9 cellular contexts compared by ENCODE assay signal in the genomic region with DNA sequence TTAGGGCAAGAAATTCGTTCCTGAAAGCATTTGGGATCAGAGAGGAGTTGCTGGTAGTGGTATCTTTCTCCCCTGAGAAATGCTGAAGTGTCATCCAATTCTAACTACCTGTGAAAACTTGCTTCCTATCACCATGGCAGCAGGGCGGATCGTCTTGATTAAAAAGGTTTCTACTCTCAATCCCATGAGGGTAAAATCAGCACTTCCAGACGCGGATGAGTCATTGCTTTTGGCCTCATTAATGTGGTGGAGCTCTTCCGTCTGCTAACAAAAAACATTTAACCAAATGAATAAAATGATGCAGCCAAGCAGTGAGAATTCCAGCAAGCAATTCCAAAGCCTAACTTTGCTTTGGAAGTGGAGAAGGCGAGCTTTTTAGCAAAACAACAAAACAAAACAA.
A peak's percentile ranks its signal among the peaks of the same experiment; 100 is the strongest.
DNase-seq lines count a peak whose midpoint lies in the region; ATAC-seq and TF ChIP-seq lines count a peak whose summit lies in the region.
"Had no signal": no experiment of that assay in that cellular context is flagged by ENCODE, and none has a peak within 500 bp of the region (broad histone marks: within the 10 kb centered on the region; RNA-seq: fewer than 3 reads in every experiment).

No MANE protein-coding gene starts in this region.

- H4K8ac ChIP-seq in IMR-90 (ENCODE audit: low read depth in 2 of 2, low read length in 2 of 2): 0 out of 4 replicates have a peak overlapping the region, but pooled peaks of 1 of the 2 experiments have one; percentile 44

- H3K27me3 ChIP-seq in BLaER1 treated with 17β-estradiol and CSF1 and Interleukin-3, amounts not matched to agents 10 nM and 100 nM: no peaks in the 10 kb centered on the region
- H3K27me3 ChIP-seq in IMR-90 (ENCODE audit: control insufficient read depth, insufficient read depth, low read length) (no peaks in the 10 kb centered on the region), muscle layer of duodenum (ENCODE audit: low read depth, low read length) (no peaks in the 10 kb centered on the region)
- H3K27me3 ChIP-seq: right lobe of liver had no signal

- H3K9ac ChIP-seq in BLaER1 treated with 17β-estradiol and CSF1 and Interleukin-3, amounts not matched to agents 10 nM and 100 nM: no peak overlapping the region; a peak in 1 of 22 replicates
- H3K9ac ChIP-seq in IMR-90 (ENCODE audit: low read depth, low read length): no peak overlapping the region

- peak overlapping the region; percentile 32; the same call in 1 of the 2 replicates for H2BK120ac ChIP-seq in IMR-90 (ENCODE audit: low read depth, low read length)

- no CpG with 5 or more reads among the region's 7 CpGs for WGBS in IMR-90 (ENCODE audit: extremely low coverage in 2 of 2, insufficient read length in 1 of 2), 2 experiments

- no peak for TF ChIP-seq CTCF in IMR-90 (conservative IDR thresholded peaks at IDR 0.05; ENCODE audit: low read depth, low read length)

- peak overlapping the region; percentile 51 to 81 (median 62) for H3K4me2 ChIP-seq in BLaER1 treated with 17β-estradiol and CSF1 and Interleukin-3, amounts not matched to agents 10 nM and 100 nM
- no peak overlapping the region; the same call in 1 of the 2 replicates for H3K4me2 ChIP-seq in IMR-90 (ENCODE audit: low read depth, low read length)

- H3K4me1 ChIP-seq in BLaER1 treated with 17β-estradiol and CSF1 and Interleukin-3, amounts not matched to agents 10 nM and 100 nM: peaks cover 15 to 20% (median 18%) of the 10 kb centered on the region in 10 experiments
- peaks cover 3% of the 10 kb centered on the region; the same call in 1 of the 2 replicates for H3K4me1 ChIP-seq in IMR-90 (ENCODE audit: control insufficient read depth, insufficient read depth, low read length)
- peaks cover 12 to 23% of the 10 kb centered on the region in 2 donors for H3K4me1 ChIP-seq in muscle layer of duodenum (ENCODE audit: control insufficient read depth in 1 of 2, insufficient read depth in 2 of 2, low read length in 2 of 2)

- TF ChIP-seq POLR2A in IMR-90 (IDR thresholded peaks at IDR 0.05; ENCODE audit: low read depth, low read length): no peak

- dilution Hi-C loops in IMR-90 (cut with HindIII; ENCODE audit: low sequenced_read_pairs, unreplicated experiment): no loop called here

- no peak overlapping the region for H2AK5ac ChIP-seq in IMR-90 (ENCODE audit: low read depth, low read length)

- no peak overlapping the region for H3K18ac ChIP-seq in IMR-90 (ENCODE audit: low read depth, low read length)

- H2AK9ac ChIP-seq in IMR-90 (replicated peaks; ENCODE audit: low read depth, low read length, poor library complexity): no peak overlapping the region

- peaks cover 0 to 7% (median under 1%) of the 10 kb centered on the region in 11 experiments; a peak in 5 of 22 replicates for H3K9me3 ChIP-seq in BLaER1 treated with 17β-estradiol and CSF1 and Interleukin-3, amounts not matched to agents 10 nM and 100 nM (replicated peaks in 1 of 11)
- no peaks in the 10 kb centered on the region for H3K9me3 ChIP-seq in IMR-90 (ENCODE audit: control insufficient read depth, insufficient read depth, low read length)
- H3K9me3 ChIP-seq in muscle layer of duodenum (ENCODE audit: control insufficient read depth in 1 of 2, low read length in 2 of 2): no peaks in the 10 kb centered on the region
- H3K9me3 ChIP-seq: right lobe of liver had no signal

- no peak overlapping the region for H4K91ac ChIP-seq in IMR-90 (ENCODE audit: insufficient read depth, low read depth, low read length)

- H3K27ac ChIP-seq in BLaER1 treated with 17β-estradiol and CSF1 and Interleukin-3, amounts not matched to agents 10 nM and 100 nM: peak overlapping the region in 6 of 11 experiments; percentile 8 to 33 (median 16); a peak in 7 of 22 replicates
- H3K27ac ChIP-seq in IMR-90 (ENCODE audit: insufficient read depth, low read length) (no peak overlapping the region), muscle layer of duodenum (ENCODE audit: low read length) (peak overlapping the region; percentile 27)
- H3K27ac ChIP-seq: right lobe of liver had no signal

- peak; percentile 70 for ATAC-seq in IMR-90 (ENCODE audit: low read depth)
- no peak for ATAC-seq in HG03378 (IDR thresholded peaks at IDR 0.05; ENCODE audit: unreplicated experiment)

- DNase-seq in IMR-90 (peak; percentile 75), dedifferentiated amniotic fluid mesenchymal stem cell (ENCODE audit: extremely low spot score) (peak; percentile 46), ACHN (no peak), NCI-H774 (lab: John Stamatoyannopoulos, UW) (no peak), OCI-M2 (lab: John Stamatoyannopoulos, UW; ENCODE audit: unreplicated experiment) (no peak)
- DNase-seq: right lobe of liver had no signal

- H3K56ac ChIP-seq in IMR-90 (ENCODE audit: extremely low read depth, insufficient read depth, low read length): no peak overlapping the region

- H3K14ac ChIP-seq in IMR-90 (replicated peaks; ENCODE audit: low read depth, low read length): no peak overlapping the region; the same call in 1 of the 2 replicates

- no peak overlapping the region for H3K4ac ChIP-seq in IMR-90 (ENCODE audit: low read depth, low read length)

- H3K23ac ChIP-seq in IMR-90 (ENCODE audit: low read depth, low read length): peak overlapping the region; percentile 41; the same call in 1 of the 2 replicates

- no TSS peak for BruUV-seq in IMR-90 (replicated peaks; lab: Mats Ljungman, UMichigan)

- no peak for TF ChIP-seq RAD21 in IMR-90 (IDR thresholded peaks at IDR 0.05; ENCODE audit: low read length)

- H2BK15ac ChIP-seq in IMR-90 (ENCODE audit: low read depth, low read length): no peak overlapping the region

- peak overlapping the region in 2 of 10 experiments; percentile 10 to 19; a peak in 2 of 20 replicates for H3K4me3 ChIP-seq in BLaER1 treated with 17β-estradiol and CSF1 and Interleukin-3, amounts not matched to agents 10 nM and 100 nM
- H3K4me3 ChIP-seq in IMR-90 (ENCODE audit: insufficient read depth, low read depth, low read length) (no peak overlapping the region), muscle layer of duodenum (ENCODE audit: low read depth in 1 of 2, low read length in 2 of 2) (peak overlapping the region; percentile 2 to 9)
- H3K4me3 ChIP-seq: right lobe of liver had no signal

- no peak overlapping the region for H2AFZ ChIP-seq in IMR-90 (replicated peaks; ENCODE audit: low read length, poor library complexity)

- no peaks in the 10 kb centered on the region for H4K20me1 ChIP-seq in BLaER1 treated with 17β-estradiol and CSF1 and Interleukin-3, amounts not matched to agents 10 nM and 100 nM
- H4K20me1 ChIP-seq in IMR-90 (ENCODE audit: insufficient read depth, low read length): no peaks in the 10 kb centered on the region

- H3K9me1 ChIP-seq in IMR-90 (ENCODE audit: insufficient read depth, low read length): no peaks in the 10 kb centered on the region

- H2BK20ac ChIP-seq in IMR-90 (ENCODE audit: low read depth, low read length): peak overlapping the region; percentile 4; the same call in 1 of the 2 replicates

- no peak overlapping the region for H4K5ac ChIP-seq in IMR-90 (ENCODE audit: low read depth, low read length)

- intact Hi-C loops in IMR-90 (cut with micrococcal nuclease): no loop called here

- H2BK5ac ChIP-seq in IMR-90 (ENCODE audit: low read depth, low read length, poor library complexity, severe bottlenecking): no peak overlapping the region

- H3K36me3 ChIP-seq in BLaER1 treated with 17β-estradiol and CSF1 and Interleukin-3, amounts not matched to agents 10 nM and 100 nM: no peaks in the 10 kb centered on the region
- H3K36me3 ChIP-seq in IMR-90 (ENCODE audit: control insufficient read depth, insufficient read depth, low read length) (no peaks in the 10 kb centered on the region), muscle layer of duodenum (ENCODE audit: control insufficient read depth in 1 of 2, insufficient read depth in 2 of 2, low read length in 2 of 2) (no peaks in the 10 kb centered on the region)
- H3K36me3 ChIP-seq: right lobe of liver had no signal

- in situ Hi-C loops in IMR-90 (cut with MboI; ENCODE audit: low sequenced_read_pairs): no loop called here
- in situ Hi-C loops in ACHN (cut with HindIII; ENCODE audit: low pct_ligation_motif_present, low pct_unique_long_range_greater_than_20kb, low sequenced_read_pairs): no loop called here

- POLR2A ChIA-PET in IMR-90 (lab: Charles Lee; ENCODE audit: unreplicated experiment): no interaction called here

- CTCF ChIA-PET in IMR-90 (lab: Yijun Ruan, JAX): no interaction called here

- no peaks in the 10 kb centered on the region for H3K79me1 ChIP-seq in IMR-90 (ENCODE audit: low read depth in 1 of 2, low read length in 2 of 2)

TF ChIP-seq in IMR-90, 13 proteins besides CTCF, POLR2A, EP300 and RAD21:
- no peak for TF ChIP-seq MXI1 (IDR thresholded peaks at IDR 0.05; ENCODE audit: borderline replicate concordance, low read depth, low read length)
- peak; percentile 40; the same call in 1 of the 2 replicates for TF ChIP-seq FOS (IDR thresholded peaks at IDR 0.05; ENCODE audit: low read depth, low read length)

Comparison
In these comparisons a context has a peak if more than half of its experiments do, and no peak if none do; other contexts are left out.
1. DNase-seq: peak in IMR-90 (single experiment) and dedifferentiated amniotic fluid mesenchymal stem cell (single experiment); none in ACHN (single experiment), NCI-H774 (single experiment) and OCI-M2 (single experiment).